Comparison of ENCODE assay signal across 15 cellular contexts in genomic region chr9:108552459-108553040, GRCh38.
DNase-seq lines count a peak whose midpoint lies in the region; ATAC-seq, FAIRE-seq and TF ChIP-seq lines count a peak whose summit lies in the region.
"Had no signal": no experiment of that assay in that cellular context is flagged by ENCODE, and none has a peak within 500 bp of the region (broad histone marks: within the 10 kb centered on the region; RNA-seq: fewer than 3 reads in every experiment).

No MANE protein-coding gene starts in this region.

- in situ Hi-C loops in Caki2 (cut with HindIII; ENCODE audit: low pct_unique_long_range_greater_than_20kb, low sequenced_read_pairs) = no loop called here

- WGBS in neuronal stem cell (ENCODE audit: extremely low coverage in 2 of 2, insufficient read length in 2 of 2, insufficient replicate concordance in 1 of 2), 2 donors = no CpG with 5 or more reads among the region's 7 CpGs

- H2AFZ ChIP-seq in neuronal stem cell (ENCODE audit: low read length) (no peak overlapping the region), osteoblast (ENCODE audit: low read length) (no peak overlapping the region)
- H2AFZ ChIP-seq: parathyroid adenoma had no signal

- TF ChIP-seq CTCF in breast epithelium (IDR thresholded peaks at IDR 0.05) (no peak), osteoblast (IDR thresholded peaks at IDR 0.05; ENCODE audit: extremely low read depth, low read depth, low read length) (no peak)

- H2BK15ac ChIP-seq in neuronal stem cell (ENCODE audit: low read length) = peak overlapping the region; percentile 51

- no peaks in the 10 kb centered on the region for H3K27me3 ChIP-seq in breast epithelium
- H3K27me3 ChIP-seq in neuronal stem cell (ENCODE audit: control insufficient read depth in 3 of 3, insufficient read depth in 3 of 3, low read depth in 1 of 3, low read length in 3 of 3) = no peaks in the 10 kb centered on the region
- no peaks in the 10 kb centered on the region for H3K27me3 ChIP-seq in osteoblast (ENCODE audit: insufficient read depth, low read length)
- H3K27me3 ChIP-seq: ascending aorta, BLaER1, heart left ventricle had no signal

- H3K18ac ChIP-seq in neuronal stem cell (ENCODE audit: low read length) = no peak overlapping the region

- DNase-seq in Caki2 (ENCODE audit: low read depth) (peak; percentile 42), HPDE6-E6E7 (ENCODE audit: extremely low spot score) (peak; percentile 84), breast epithelium (ENCODE audit: low spot score in 2 of 2) (peak; percentile 64 to 65), neuronal stem cell (ENCODE audit: low spot score) (no peak), osteoblast (ENCODE audit: insufficient read length, low spot score, missing footprints) (no peak), RCC 7860 (ENCODE audit: low spot score) (no peak)
- DNase-seq: activated B cell treated with CpG ODN at 0.5 μM for 24 hours; activated T-cell treated with anti-CD3 and anti-CD28 coated beads for 4 hours; heart left ventricle; stimulated activated naive CD8-positive, alpha-beta T cell treated with anti-CD3 and anti-CD28 coated beads, Interleukin-15, Interleukin-2, amounts not matched to agents 100 U/mL and 50 U/mL, for 24 hours had no signal

- H3K79me1 ChIP-seq in neuronal stem cell (ENCODE audit: low read depth, low read length) = no peaks in the 10 kb centered on the region

- no peak overlapping the region for H2BK5ac ChIP-seq in neuronal stem cell (ENCODE audit: low read length)

- TF ChIP-seq POLR2A in breast epithelium (IDR thresholded peaks at IDR 0.05) = no peak

- no peak overlapping the region for H3K14ac ChIP-seq in neuronal stem cell (ENCODE audit: low read length)

- H3K4me3 ChIP-seq in breast epithelium = no peak overlapping the region
- H3K4me3 ChIP-seq in neuronal stem cell (ENCODE audit: low read length in 2 of 2) = no peak overlapping the region
- no peak overlapping the region for H3K4me3 ChIP-seq in osteoblast (ENCODE audit: insufficient read depth, low read length)
- H3K4me3 ChIP-seq: ascending aorta, BLaER1, heart left ventricle had no signal

- no peak overlapping the region for H3K4ac ChIP-seq in neuronal stem cell (ENCODE audit: low read length)

- H3K27ac ChIP-seq in breast epithelium = peak overlapping the region; percentile 62 to 74
- H3K27ac ChIP-seq in neuronal stem cell (replicated peaks; ENCODE audit: low read length) = no peak overlapping the region
- H3K27ac ChIP-seq in osteoblast (ENCODE audit: low read depth, low read length) = no peak overlapping the region
- H3K27ac ChIP-seq: ascending aorta, BLaER1, heart left ventricle, parathyroid adenoma had no signal

- H3K9me3 ChIP-seq in breast epithelium (no peaks in the 10 kb centered on the region), neuronal stem cell (replicated peaks in 1 of 2; ENCODE audit: control insufficient read depth in 2 of 2, insufficient read depth in 1 of 2, low read depth in 1 of 2, low read length in 2 of 2) (no peaks in the 10 kb centered on the region), osteoblast (ENCODE audit: low read depth, low read length) (no peaks in the 10 kb centered on the region)
- H3K9me3 ChIP-seq: ascending aorta, BLaER1, heart left ventricle had no signal

- H3K79me2 ChIP-seq in osteoblast (ENCODE audit: insufficient read depth, low read length) = no peaks in the 10 kb centered on the region
- H3K79me2 ChIP-seq: parathyroid adenoma had no signal

- H3K4me2 ChIP-seq in neuronal stem cell (ENCODE audit: insufficient read depth, low read length, poor library complexity, severe bottlenecking) (no peak overlapping the region), osteoblast (ENCODE audit: insufficient read depth, low read length) (no peak overlapping the region)
- H3K4me2 ChIP-seq: BLaER1 had no signal

- no peak overlapping the region for H2BK120ac ChIP-seq in neuronal stem cell (ENCODE audit: low read depth, low read length)

- FAIRE-seq in RCC 7860 (lab: Jason Lieb, UNC) = no peak

- H3K9ac ChIP-seq in neuronal stem cell (ENCODE audit: low read depth, low read length, poor library complexity) = no peak overlapping the region
- H3K9ac ChIP-seq: BLaER1, parathyroid adenoma had no signal

- H3K23ac ChIP-seq in neuronal stem cell (ENCODE audit: low read depth, low read length, poor library complexity) = no peak overlapping the region

- H3K4me1 ChIP-seq in breast epithelium (peaks cover 0 to 8% of the 10 kb centered on the region in 2 donors), neuronal stem cell (ENCODE audit: control insufficient read depth in 2 of 2, insufficient read depth in 1 of 2, low read depth in 1 of 2, low read length in 2 of 2) (peaks cover 0 to 11% of the 10 kb centered on the region in 2 donors), osteoblast (ENCODE audit: insufficient read depth, low read length) (peaks cover 25% of the 10 kb centered on the region)
- H3K4me1 ChIP-seq: ascending aorta, parathyroid adenoma had no signal

- H3K36me3 ChIP-seq in breast epithelium (no peaks in the 10 kb centered on the region), neuronal stem cell (replicated peaks in 1 of 2; ENCODE audit: control insufficient read depth in 2 of 2, insufficient read depth in 2 of 2, low read length in 2 of 2) (no peaks in the 10 kb centered on the region), osteoblast (ENCODE audit: insufficient read depth, low read length) (no peaks in the 10 kb centered on the region)
- H3K36me3 ChIP-seq: ascending aorta, BLaER1, heart left ventricle had no signal

- no peak for ATAC-seq in GM19452 (IDR thresholded peaks at IDR 0.05; ENCODE audit: unreplicated experiment)
- no peak for ATAC-seq in HG02970 (IDR thresholded peaks at IDR 0.05; ENCODE audit: low FRiP score, unreplicated experiment)
- ATAC-seq: stimulated activated naive CD8-positive, alpha-beta T cell treated with anti-CD3 and anti-CD28 coated beads, Interleukin-15, Interleukin-2, amounts not matched to agents 100 U/mL and 50 U/mL, for 24 hours had no signal

- intact Hi-C loops in breast epithelium (cut with DNase I; ENCODE audit: low total_unique reads) = loop anchor here (5.0 kb wide), 1 partner anchor 380 kb away; the partner anchor contains the start of genes ABITRAM and ELP1

- H2BK12ac ChIP-seq in neuronal stem cell (ENCODE audit: low read length) = no peak overlapping the region

- no peak overlapping the region for H2AK5ac ChIP-seq in neuronal stem cell (ENCODE audit: low read depth, low read length)

- H4K20me1 ChIP-seq in osteoblast (ENCODE audit: insufficient read depth, low read length) = no peaks in the 10 kb centered on the region
- H4K20me1 ChIP-seq: BLaER1 had no signal

- H4K91ac ChIP-seq in neuronal stem cell (ENCODE audit: low read depth, low read length, poor library complexity) = no peak overlapping the region

- no peak overlapping the region for H4K8ac ChIP-seq in neuronal stem cell (ENCODE audit: low read depth, low read length)

Comparison
In these comparisons a context has a peak if more than half of its experiments do, and no peak if none do; other contexts are left out.
1. DNase-seq: peak in Caki2 (single experiment), HPDE6-E6E7 (single experiment) and breast epithelium (2 of 2); none in neuronal stem cell (single experiment), osteoblast (single experiment) and RCC 7860 (single experiment).
2. H3K27ac ChIP-seq: peak in breast epithelium (2 of 2); none in neuronal stem cell (single experiment) and osteoblast (single experiment).